1 cellular context compared by ENCODE assay signal in genomic region chr14:59188461-59189280, GRCh38.
TF ChIP-seq lines count a peak whose summit lies in the region.

TSS of gene DAAM1 (plus strand) at chr14:59188667. CDS start at chr14:59263478, 74,811 bp downstream.

TF ChIP-seq in K562, 482 proteins besides CTCF, POLR2A, EP300 and RAD21 (continued from another document):
- TF ChIP-seq ARID4B (CRISPR knock-in tag; IDR thresholded peaks at IDR 0.05) (peak; percentile 57; the same call in 1 of the 2 replicates), ZBTB26 (CRISPR knock-in tag; IDR thresholded peaks at IDR 0.05) (no peak), GMEB1 (CRISPR knock-in tag; IDR thresholded peaks at IDR 0.05) (no peak), AFF1 (IDR thresholded peaks at IDR 0.05; ENCODE audit: low read depth in 1 of 2, partially characterized antibody in 2 of 2) (peak in 1 of 2 experiments; percentile 94), CREB5 (CRISPR knock-in tag; IDR thresholded peaks at IDR 0.05) (no peak)
